In genomic region chr4:112170451-112170993, GRCh38 we compare ENCODE assay signal across 11 cellular contexts. TPM values are rescaled to one million over a fixed set of nuclear protein-coding genes. Genes with fewer than 3 reads are reported as not detected.
DNase-seq lines count a peak whose midpoint lies in the region; ATAC-seq and TF ChIP-seq lines count a peak whose summit lies in the region.
"Had no signal": no experiment of that assay in that cellular context is flagged by ENCODE, and none has a peak within 500 bp of the region (broad histone marks: within the 10 kb centered on the region; RNA-seq: fewer than 3 reads in every experiment).

No MANE protein-coding gene starts in this region.

- H3K4me1 ChIP-seq in breast epithelium, result no peaks in the 10 kb centered on the region
- H3K4me1 ChIP-seq in OCI-LY7 (ENCODE audit: insufficient read depth, low read length, poor library complexity, severe bottlenecking), result peaks cover 65% of the 10 kb centered on the region

- H3K27ac ChIP-seq in breast epithelium (peak overlapping the region in 1 of 2 donors; percentile 12), OCI-LY7 (ENCODE audit: low read depth, low read length, poor library complexity, severe bottlenecking) (peak overlapping the region; percentile 39)
- H3K27ac ChIP-seq: adrenal gland had no signal

- H3K79me2 ChIP-seq in OCI-LY7 (ENCODE audit: insufficient read depth, low read depth, low read length), result peaks cover 23% of the 10 kb centered on the region; the same call in 1 of the 2 replicates

- TF ChIP-seq CTCF in MCF 10A (IDR thresholded peaks at IDR 0.05; ENCODE audit: unreplicated experiment) (no peak), breast epithelium (IDR thresholded peaks at IDR 0.05) (no peak), OCI-LY7 (conservative IDR thresholded peaks at IDR 0.05; ENCODE audit: low read length) (no peak), GM10266 (IDR thresholded peaks at IDR 0.05; ENCODE audit: control insufficient read depth, insufficient read depth, low read depth, missing control alignments) (no peak)

- H3K36me3 Mint-ChIP-seq in MCF 10A (ENCODE audit: insufficient read depth, unreplicated experiment), result peaks cover 5% of the 10 kb centered on the region
- H3K36me3 Mint-ChIP-seq in stimulated activated naive CD8-positive, alpha-beta T cell treated with anti-CD3 and anti-CD28 coated beads, Interleukin-15, Interleukin-2, amounts not matched to agents 100 ng/mL and 50 ng/mL, for 24 hours (ENCODE audit: low read depth), result peaks cover 32% of the 10 kb centered on the region

- no peaks in the 10 kb centered on the region for H3K27me3 ChIP-seq in breast epithelium
- H3K27me3 ChIP-seq: adrenal gland had no signal

- peak overlapping the region; percentile 11 for H3K4me3 Mint-ChIP-seq in MCF 10A (ENCODE audit: unreplicated experiment)
- no peak overlapping the region for H3K4me3 Mint-ChIP-seq in stimulated activated naive CD8-positive, alpha-beta T cell treated with anti-CD3 and anti-CD28 coated beads, Interleukin-15, Interleukin-2, amounts not matched to agents 100 ng/mL and 50 ng/mL, for 24 hours

- intact Hi-C loops in MCF 10A (cut with micrococcal nuclease) (no loop called here), breast epithelium (cut with DNase I; ENCODE audit: low total_unique reads) (no loop called here), OCI-LY7 (cut with micrococcal nuclease; ENCODE audit: unreplicated experiment) (loop anchor here (1.0 to 5.0 kb wide), 3 partner anchors 25 to 112 kb away; partner anchors contain the start of genes AP1AR and FAM241A)

- POLR2A ChIA-PET in MCF 10A (lab: Yijun Ruan, JAX) (interaction anchor here (1.1 to 5.5 kb wide), 3 partner anchors 15 to 61 kb away, joined by 3 to 63 read pairs (median 12); partner anchors contain the start of genes AP1AR and FAM241A), OCI-LY7 (lab: Charles Lee) (interaction anchor here (0.7 kb wide), 1 partner anchor 31 kb away, joined by 6 read pairs; no protein-coding TSS in a partner anchor)

- no peak for TF ChIP-seq POLR2A in breast epithelium (IDR thresholded peaks at IDR 0.05)

- no peaks in the 10 kb centered on the region for H3K9me3 ChIP-seq in breast epithelium
- H3K9me3 ChIP-seq in OCI-LY7 (ENCODE audit: low read length), result no peaks in the 10 kb centered on the region
- H3K9me3 ChIP-seq: adrenal gland had no signal

- H3K9me3 Mint-ChIP-seq in MCF 10A (ENCODE audit: unreplicated experiment), result no peaks in the 10 kb centered on the region
- no peaks in the 10 kb centered on the region for H3K9me3 Mint-ChIP-seq in stimulated activated naive CD8-positive, alpha-beta T cell treated with anti-CD3 and anti-CD28 coated beads, Interleukin-15, Interleukin-2, amounts not matched to agents 100 ng/mL and 50 ng/mL, for 24 hours

- DNase-seq in MCF 10A (ENCODE audit: unreplicated experiment), result peak; percentile 91
- DNase-seq in breast epithelium (ENCODE audit: low spot score in 2 of 2), result no peak
- DNase-seq in OCI-LY7 (ENCODE audit: low spot score), result peak; percentile 38
- no peak for DNase-seq in GM10266 (ENCODE audit: extremely low spot score)
- no peak for DNase-seq in activated CD8-positive, alpha-beta memory T cell treated with anti-CD3 and anti-CD28 coated beads for 24 hours
- DNase-seq: left cardiac atrium; stimulated activated CD4-positive, alpha-beta T cell treated with anti-CD3 and anti-CD28 coated beads, Interleukin-4, amount 100 ng/mL, for 4 hours had no signal

- H3K4me1 Mint-ChIP-seq in MCF 10A (ENCODE audit: insufficient read depth, unreplicated experiment), result peaks cover 47% of the 10 kb centered on the region
- peaks cover 55% of the 10 kb centered on the region for H3K4me1 Mint-ChIP-seq in stimulated activated naive CD8-positive, alpha-beta T cell treated with anti-CD3 and anti-CD28 coated beads, Interleukin-15, Interleukin-2, amounts not matched to agents 100 ng/mL and 50 ng/mL, for 24 hours (ENCODE audit: low read depth)

- H3K9me2 ChIP-seq in OCI-LY7 (ENCODE audit: insufficient read depth, low read length), result no peaks in the 10 kb centered on the region

- H3K4me3 ChIP-seq in breast epithelium (no peak overlapping the region), OCI-LY7 (ENCODE audit: low read depth, low read length, poor library complexity, severe bottlenecking) (peak overlapping the region; percentile 39)
- H3K4me3 ChIP-seq: adrenal gland had no signal

- no peaks in the 10 kb centered on the region for H3K27me3 Mint-ChIP-seq in MCF 10A (ENCODE audit: insufficient read depth, unreplicated experiment)
- H3K27me3 Mint-ChIP-seq in stimulated activated naive CD8-positive, alpha-beta T cell treated with anti-CD3 and anti-CD28 coated beads, Interleukin-15, Interleukin-2, amounts not matched to agents 100 ng/mL and 50 ng/mL, for 24 hours, result no peaks in the 10 kb centered on the region

- ATAC-seq in esophagus mucosa (peak; percentile 88), HG03432 (IDR thresholded peaks at IDR 0.05; ENCODE audit: unreplicated experiment) (no peak)

- peak overlapping the region; percentile 43; the same call in 1 of the 2 replicates for H2AFZ ChIP-seq in OCI-LY7 (ENCODE audit: low read length)

- H3K36me3 ChIP-seq in breast epithelium, result no peaks in the 10 kb centered on the region
- peaks cover 11% of the 10 kb centered on the region; the same call in 1 of the 2 replicates for H3K36me3 ChIP-seq in OCI-LY7 (ENCODE audit: insufficient read depth, low read length)
- H3K36me3 ChIP-seq: adrenal gland had no signal

- H3K27ac Mint-ChIP-seq in MCF 10A (ENCODE audit: low read depth, unreplicated experiment), result peak overlapping the region; percentile 89
- H3K27ac Mint-ChIP-seq in stimulated activated naive CD8-positive, alpha-beta T cell treated with anti-CD3 and anti-CD28 coated beads, Interleukin-15, Interleukin-2, amounts not matched to agents 100 ng/mL and 50 ng/mL, for 24 hours, result peak overlapping the region; percentile 60

- H3K4me2 ChIP-seq in OCI-LY7 (ENCODE audit: low read length), result peak overlapping the region; percentile 57

- H4K20me1 ChIP-seq in OCI-LY7 (ENCODE audit: insufficient read depth, low read length), result no peaks in the 10 kb centered on the region

- BruUV-seq in MCF 10A (replicated peaks; lab: Mats Ljungman, UMichigan) (no TSS peak), OCI-LY7 (replicated peaks; lab: Mats Ljungman, UMichigan) (no TSS peak)

- CTCF ChIA-PET in MCF 10A (lab: Yijun Ruan, JAX) (no interaction called here), OCI-LY7 (lab: Charles Lee; ENCODE audit: unreplicated experiment) (no interaction called here)

RNA-seq across cellular contexts. Expression of gene FAM241A, which starts 25.3 kb away (rescaled TPM):
- total RNA-seq in MCF 10A (2022), result 8.2 and 10.9 TPM in 2 replicates
- 10 to 100 TPM in 1 of 3 donors, 1 to 10 TPM in 2; 4.3 to 11.5 (median 7.5) TPM for total RNA-seq in breast epithelium
- total RNA-seq in OCI-LY7 (2014; rRNA removed; shearing (Covaris generic)), result 2.1 and 2.5 TPM in 2 replicates
- total RNA-seq in OCI-LY7 (2022), result 9.5 and 10.5 TPM in 2 replicates
- 2.7 TPM for total RNA-seq in esophagus mucosa

Comparison
In these comparisons a context has a peak if more than half of its experiments do, and no peak if none do; other contexts are left out.
1. DNase-seq: peak in MCF 10A (single experiment) and OCI-LY7 (single experiment); none in breast epithelium (0 of 2), GM10266 (single experiment) and activated CD8-positive, alpha-beta memory T cell treated with anti-CD3 and anti-CD28 coated beads for 24 hours (single experiment).